In genomic region chr1:88891318-88892145, GRCh38 we compare ENCODE assay signal across 8 cellular contexts. TPM values are rescaled to one million over a fixed set of nuclear protein-coding genes. Genes with fewer than 3 reads are reported as not detected.
A peak's percentile ranks its signal among the peaks of the same experiment; 100 is the strongest.
DNase-seq lines count a peak whose midpoint lies in the region; ATAC-seq lines count a peak whose summit lies in the region.

A gene with protein sequence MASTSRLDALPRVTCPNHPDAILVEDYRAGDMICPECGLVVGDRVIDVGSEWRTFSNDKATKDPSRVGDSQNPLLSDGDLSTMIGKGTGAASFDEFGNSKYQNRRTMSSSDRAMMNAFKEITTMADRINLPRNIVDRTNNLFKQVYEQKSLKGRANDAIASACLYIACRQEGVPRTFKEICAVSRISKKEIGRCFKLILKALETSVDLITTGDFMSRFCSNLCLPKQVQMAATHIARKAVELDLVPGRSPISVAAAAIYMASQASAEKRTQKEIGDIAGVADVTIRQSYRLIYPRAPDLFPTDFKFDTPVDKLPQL (minus strand): TSS chr1:88891567. CDS start chr1:88891499, 68 bp downstream.

- 1% methylated on average over 47 of the region's 51 CpGs for WGBS in mesenchymal stem cell

- peak within 1 kb of the TSS in 1 of 2 experiments; percentile 83 for H3K14ac ChIP-seq in mesenchymal stem cell (ENCODE audit: low read length in 2 of 2)

- H2BK12ac ChIP-seq in mesenchymal stem cell (ENCODE audit: low read length in 2 of 2), result no peak within 1 kb of the TSS

- H3K36me3 ChIP-seq in endocrine pancreas (ENCODE audit: control insufficient read depth, insufficient read depth, low read length) (no peaks in the 10 kb centered on the region), mesenchymal stem cell (ENCODE audit: control insufficient read depth in 1 of 2, insufficient read depth in 2 of 2, low read depth in 1 of 2, low read length in 2 of 2) (peaks cover 4 to 10% of the 10 kb centered on the region in 2 experiments)

- H3K27ac ChIP-seq in mesenchymal stem cell (ENCODE audit: low read length, poor library complexity, severe bottlenecking), result peak within 1 kb of the TSS; percentile 0

- peak within 1 kb of the TSS; percentile 16 for H4K8ac ChIP-seq in mesenchymal stem cell (ENCODE audit: low read length)

- no peak within 1 kb of the TSS for H2BK15ac ChIP-seq in mesenchymal stem cell (ENCODE audit: low read depth, poor library complexity, severe bottlenecking)

- peak within 1 kb of the TSS; percentile 53 to 85 for H3K4ac ChIP-seq in mesenchymal stem cell (ENCODE audit: low read depth in 1 of 2, low read length in 2 of 2)

- H2BK120ac ChIP-seq in mesenchymal stem cell (ENCODE audit: low read depth, low read length), result no peak within 1 kb of the TSS

- H3K4me2 ChIP-seq in mesenchymal stem cell (ENCODE audit: low read length, poor library complexity, severe bottlenecking), result peak within 1 kb of the TSS; percentile 71

- H4K91ac ChIP-seq in mesenchymal stem cell (ENCODE audit: low read length), result peak within 1 kb of the TSS; percentile 25

- ATAC-seq in GM21360 (IDR thresholded peaks at IDR 0.05; ENCODE audit: unreplicated experiment), result peak; percentile 86

- H3K4me3 ChIP-seq in endocrine pancreas (ENCODE audit: control insufficient read depth, insufficient read depth, low read length), result peak within 1 kb of the TSS; percentile 94
- H3K4me3 ChIP-seq in mesenchymal stem cell (ENCODE audit: insufficient read depth in 1 of 2, low read depth in 1 of 2, low read length in 2 of 2), result peak within 1 kb of the TSS; percentile 86 to 98

- H3K4me1 ChIP-seq in endocrine pancreas (ENCODE audit: control insufficient read depth, insufficient read depth, low read length), result peaks cover 20% of the 10 kb centered on the region
- H3K4me1 ChIP-seq in mesenchymal stem cell (ENCODE audit: control insufficient read depth, insufficient read depth, low read depth, low read length), result peaks cover 4% of the 10 kb centered on the region

- DNase-seq in COLO668 (lab: John Stamatoyannopoulos, UW; ENCODE audit: unreplicated experiment), result peak; percentile 94
- DNase-seq in HT1080 (ENCODE audit: low read depth), result peak; percentile 90
- DNase-seq in NOMO-1 treated with dmso at 0.1 percent for 144 hours (lab: John Stamatoyannopoulos, UW; ENCODE audit: unreplicated experiment), result peak; percentile 96
- peak; percentile 66 to 84 (median 81) for DNase-seq in activated CD8-positive, alpha-beta memory T cell treated with anti-CD3 and anti-CD28 coated beads for 48 hours (ENCODE audit: low read depth in 2 of 3, low spot score in 2 of 3)
- DNase-seq in mesenchymal stem cell, result peak; percentile 98
- peak; percentile 79 for DNase-seq in stimulated activated CD8-positive, alpha-beta memory T cell treated with anti-CD3 and anti-CD28 coated beads, Interleukin-12 subunit alpha, Interleukin-12 subunit beta, amount 100 ng/mL, for 4 hours (ENCODE audit: low read depth)

- H3K27me3 ChIP-seq in endocrine pancreas (ENCODE audit: control insufficient read depth, insufficient read depth, low read length), result no peaks in the 10 kb centered on the region
- no peaks in the 10 kb centered on the region for H3K27me3 ChIP-seq in mesenchymal stem cell (ENCODE audit: control insufficient read depth in 1 of 2, insufficient read depth in 1 of 2, low read length in 2 of 2)

- H2AFZ ChIP-seq in mesenchymal stem cell (ENCODE audit: low read depth, low read length), result peak within 1 kb of the TSS; percentile 86

- no peak within 1 kb of the TSS for H3K23ac ChIP-seq in mesenchymal stem cell (ENCODE audit: low read length in 2 of 2)

- H3K9me3 ChIP-seq in endocrine pancreas (ENCODE audit: control insufficient read depth, low read length) (no peaks in the 10 kb centered on the region), mesenchymal stem cell (ENCODE audit: control insufficient read depth, low read length) (no peaks in the 10 kb centered on the region)

- H3K9ac ChIP-seq in endocrine pancreas (ENCODE audit: control insufficient read depth, insufficient read depth, low read length) (peak within 1 kb of the TSS; percentile 100), mesenchymal stem cell (ENCODE audit: low read length) (peak within 1 kb of the TSS; percentile 98)

- H3K18ac ChIP-seq in mesenchymal stem cell (ENCODE audit: low read depth in 1 of 2, low read length in 2 of 2), result peak within 1 kb of the TSS; percentile 17 to 93

- H2AK5ac ChIP-seq in mesenchymal stem cell (ENCODE audit: low read length, severe bottlenecking), result no peak within 1 kb of the TSS

- H3K79me1 ChIP-seq in mesenchymal stem cell (replicated peaks; ENCODE audit: low read length, poor library complexity, severe bottlenecking), result no peaks in the 10 kb centered on the region

- peak within 1 kb of the TSS; percentile 22 for H2BK5ac ChIP-seq in mesenchymal stem cell (ENCODE audit: low read depth, low read length, poor library complexity, severe bottlenecking)

RNA-seq across cellular contexts. Expression of the gene that starts here (rescaled TPM):
- total RNA-seq in HT1080 (2014; rRNA removed; shearing (Covaris generic)), result 52.9 and 58.4 TPM in 2 replicates
- 36.3 and 39.4 TPM in 2 replicates for polyA plus RNA-seq in HT1080 (2015; cell fraction: cytosol; rRNA removed)
- 42.5 and 55.4 TPM in 2 replicates for polyA plus RNA-seq in HT1080 (2015; cell fraction: nucleus; rRNA removed)
- 26.8 TPM for polyA plus RNA-seq in mesenchymal stem cell (2013, experiment 1 of 2)
- polyA plus RNA-seq in mesenchymal stem cell (2013, experiment 2 of 2), result 28.0 TPM

Comparison
In these comparisons a context has a peak if more than half of its experiments do, and no peak if none do; other contexts are left out.
1. Peak in every context shown above with its lines: DNase-seq, ATAC-seq, H3K4me3 ChIP-seq and H3K27ac ChIP-seq.